Comparison of ENCODE assay signal across 16 cellular contexts in the genomic region with DNA sequence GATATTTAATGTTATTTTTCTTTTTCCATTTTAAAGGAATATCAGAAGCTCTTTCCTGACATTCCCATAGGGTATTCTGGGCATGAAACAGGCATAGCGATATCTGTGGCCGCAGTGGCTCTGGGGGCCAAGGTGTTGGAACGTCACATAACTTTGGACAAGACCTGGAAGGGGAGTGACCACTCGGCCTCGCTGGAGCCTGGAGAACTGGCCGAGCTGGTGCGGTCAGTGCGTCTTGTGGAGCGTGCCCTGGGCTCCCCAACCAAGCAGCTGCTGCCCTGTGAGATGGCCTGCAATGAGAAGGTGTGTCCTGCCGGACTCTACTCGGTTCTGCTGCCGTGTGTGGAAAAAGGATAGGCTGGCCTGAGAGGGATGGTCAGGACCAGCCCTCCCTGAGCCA. TPM values are rescaled to one million over a fixed set of nuclear protein-coding genes. Genes with fewer than 3 reads are reported as not detected.
DNase-seq lines count a peak whose midpoint lies in the region; ATAC-seq and TF ChIP-seq lines count a peak whose summit lies in the region.
"Had no signal": no experiment of that assay in that cellular context is flagged by ENCODE, and none has a peak within 500 bp of the region (broad histone marks: within the 10 kb centered on the region; RNA-seq: fewer than 3 reads in every experiment).

No MANE protein-coding gene starts in this region.

- no peaks in the 10 kb centered on the region for H3K9me3 Mint-ChIP-seq in activated T-cell treated with anti-CD3 and anti-CD28 coated beads, Interleukin-2, amount 50 U/mL, for 72 hours
- H3K9me3 Mint-ChIP-seq in activated CD8-positive, alpha-beta T cell treated with anti-CD3 and anti-CD28 coated beads for 36 hours: no peaks in the 10 kb centered on the region

- H3K4me3 ChIP-seq in esophagus squamous epithelium: no peak overlapping the region
- no peak overlapping the region for H3K4me3 ChIP-seq in smooth muscle cell
- no peak overlapping the region for H3K4me3 ChIP-seq in gastrocnemius medialis
- no peak overlapping the region for H3K4me3 ChIP-seq in heart left ventricle
- H3K4me3 ChIP-seq: GM12878, MG63, vagina had no signal

- TF ChIP-seq POLR2A in esophagus squamous epithelium (IDR thresholded peaks at IDR 0.05) (no peak), gastrocnemius medialis (IDR thresholded peaks at IDR 0.05) (no peak), heart left ventricle (IDR thresholded peaks at IDR 0.05) (no peak)

- no peak overlapping the region for H3K9ac ChIP-seq in smooth muscle cell (ENCODE audit: low read depth)

- H3K4me3 Mint-ChIP-seq in activated T-cell treated with anti-CD3 and anti-CD28 coated beads, Interleukin-2, amount 50 U/mL, for 72 hours: no peak overlapping the region
- H3K4me3 Mint-ChIP-seq in activated CD8-positive, alpha-beta T cell treated with anti-CD3 and anti-CD28 coated beads for 36 hours: no peak overlapping the region

- ATAC-seq in activated T-cell treated with anti-CD3 and anti-CD28 coated beads, Interleukin-2, amount 50 U/mL, for 72 hours (replicated peaks in 1 of 2): no peak
- ATAC-seq in activated CD8-positive, alpha-beta T cell treated with anti-CD3 and anti-CD28 coated beads for 36 hours: no peak
- no peak for ATAC-seq in gastrocnemius medialis
- no peak for ATAC-seq in heart left ventricle
- ATAC-seq: GM12878, Panc1 had no signal

- H3K79me2 ChIP-seq in smooth muscle cell (ENCODE audit: low read depth): no peaks in the 10 kb centered on the region

- POLR2A ChIA-PET in activated CD8-positive, alpha-beta T cell treated with anti-CD3 and anti-CD28 coated beads for 36 hours (lab: Charles Lee): interaction anchor here (0.8 to 1.5 kb wide), 3 partner anchors 17 to 27 kb away, joined by 3 to 6 read pairs (median 5); no protein-coding TSS in a partner anchor

- H3K36me3 ChIP-seq in esophagus squamous epithelium (peaks cover 5 to 83% (median 16%) of the 10 kb centered on the region in 3 donors), smooth muscle cell (ENCODE audit: low read depth) (no peaks in the 10 kb centered on the region), gastrocnemius medialis (peaks cover 0 to 49% of the 10 kb centered on the region in 2 donors), heart left ventricle (peaks cover 0 to 92% (median 59%) of the 10 kb centered on the region in 9 donors)

- H3F3A ChIP-seq in smooth muscle cell (ENCODE audit: low read depth): no peaks in the 10 kb centered on the region

- peaks cover 43% of the 10 kb centered on the region for H3K4me1 Mint-ChIP-seq in activated T-cell treated with anti-CD3 and anti-CD28 coated beads, Interleukin-2, amount 50 U/mL, for 72 hours (ENCODE audit: low read depth)
- peaks cover 42% of the 10 kb centered on the region for H3K4me1 Mint-ChIP-seq in activated CD8-positive, alpha-beta T cell treated with anti-CD3 and anti-CD28 coated beads for 36 hours (ENCODE audit: low read depth)

- H3K27me3 ChIP-seq in esophagus squamous epithelium (no peaks in the 10 kb centered on the region), smooth muscle cell (ENCODE audit: low read depth) (no peaks in the 10 kb centered on the region), gastrocnemius medialis (no peaks in the 10 kb centered on the region), heart left ventricle (no peaks in the 10 kb centered on the region)
- H3K27me3 ChIP-seq: MG63, vagina had no signal

- WGBS in esophagus squamous epithelium, 2 donors: 88 to 94% methylated on average over 2 to 3 of the region's 12 CpGs
- 86% methylated on average over 12 of the region's 12 CpGs for WGBS in smooth muscle cell (ENCODE audit: low lambda C conversion rate)
- WGBS in heart left ventricle, 4 donors: 94 to 98% (median 95%) methylated on average over 9 to 12 of the region's 12 CpGs

- no peak for TF ChIP-seq CTCF in activated CD8-positive, alpha-beta T cell treated with anti-CD3 and anti-CD28 coated beads for 36 hours (IDR thresholded peaks at IDR 0.05)
- no peak for TF ChIP-seq CTCF in esophagus squamous epithelium (IDR thresholded peaks at IDR 0.05)
- no peak for TF ChIP-seq CTCF in smooth muscle cell (IDR thresholded peaks at IDR 0.05; ENCODE audit: borderline replicate concordance, insufficient read depth, poor library complexity, severe bottlenecking)
- no peak for TF ChIP-seq CTCF in gastrocnemius medialis (IDR thresholded peaks at IDR 0.05 in 4 of 5, conservative IDR thresholded peaks at IDR 0.05 in 1 of 5)
- TF ChIP-seq CTCF in heart left ventricle (IDR thresholded peaks at IDR 0.05): no peak

- peaks cover 10 to 17% of the 10 kb centered on the region in 2 donors for H3K36me3 Mint-ChIP-seq in activated T-cell treated with anti-CD3 and anti-CD28 coated beads, Interleukin-2, amount 50 U/mL, for 72 hours (ENCODE audit: insufficient read depth in 2 of 2)
- H3K36me3 Mint-ChIP-seq in activated CD8-positive, alpha-beta T cell treated with anti-CD3 and anti-CD28 coated beads for 36 hours (ENCODE audit: low read depth): peaks cover 56% of the 10 kb centered on the region

- no peak overlapping the region for H3K4me2 ChIP-seq in smooth muscle cell

- peaks cover 15 to 59% (median 26%) of the 10 kb centered on the region in 3 donors for H3K4me1 ChIP-seq in esophagus squamous epithelium
- no peaks in the 10 kb centered on the region for H3K4me1 ChIP-seq in smooth muscle cell (ENCODE audit: low read depth)
- no peaks in the 10 kb centered on the region for H3K4me1 ChIP-seq in gastrocnemius medialis
- H3K4me1 ChIP-seq in heart left ventricle: peaks cover 0 to 29% (median 0%) of the 10 kb centered on the region in 12 donors

- no peaks in the 10 kb centered on the region for H3K27me3 Mint-ChIP-seq in activated T-cell treated with anti-CD3 and anti-CD28 coated beads, Interleukin-2, amount 50 U/mL, for 72 hours (ENCODE audit: low read depth)
- H3K27me3 Mint-ChIP-seq in activated CD8-positive, alpha-beta T cell treated with anti-CD3 and anti-CD28 coated beads for 36 hours: no peaks in the 10 kb centered on the region

- H3K27ac ChIP-seq in esophagus squamous epithelium (peak overlapping the region; percentile 36 to 66 (median 62)), smooth muscle cell (ENCODE audit: low read depth) (peak overlapping the region; percentile 48), gastrocnemius medialis (no peak overlapping the region), heart left ventricle (no peak overlapping the region)
- H3K27ac ChIP-seq: vagina had no signal

- no peaks in the 10 kb centered on the region for H3K9me3 ChIP-seq in esophagus squamous epithelium
- no peaks in the 10 kb centered on the region for H3K9me3 ChIP-seq in smooth muscle cell (replicated peaks; ENCODE audit: low read depth)
- H3K9me3 ChIP-seq in gastrocnemius medialis: no peaks in the 10 kb centered on the region
- no peaks in the 10 kb centered on the region for H3K9me3 ChIP-seq in heart left ventricle
- H3K9me3 ChIP-seq: MG63, vagina had no signal

- intact Hi-C loops in activated CD8-positive, alpha-beta T cell treated with anti-CD3 and anti-CD28 coated beads for 36 hours (cut with micrococcal nuclease): no loop called here
- intact Hi-C loops in esophagus squamous epithelium (cut with DNase I): loop anchor here (10.0 kb wide), 1 partner anchor 114 kb away; a partner anchor contains a TSS
- intact Hi-C loops in gastrocnemius medialis (cut with DNase I; ENCODE audit: low total_unique reads): no loop called here
- intact Hi-C loops in heart left ventricle (cut with DNase I): no loop called here

- no peak for DNase-seq in activated T-cell treated with anti-CD3 and anti-CD28 coated beads, Interleukin-2, amount 50 U/mL, for 72 hours
- DNase-seq in activated T-cell treated with anti-CD3 and anti-CD28 coated beads, Interleukin-2, amount 50 U/mL, for 1 hour: no peak
- DNase-seq in activated CD8-positive, alpha-beta T cell treated with anti-CD3 and anti-CD28 coated beads for 36 hours: no peak
- DNase-seq in esophagus squamous epithelium (lab: John Stamatoyannopoulos, UW) (no peak), smooth muscle cell (lab: John Stamatoyannopoulos, UW; ENCODE audit: unreplicated experiment) (no peak), gastrocnemius medialis (no peak), superior temporal gyrus (ENCODE audit: extremely low spot score) (no peak), heart left ventricle (no peak)
- DNase-seq: aorta, COR-L47, NCI-H2081 treated with DMSO at 0.1 percent for 48 hours, occipital lobe had no signal

- in situ Hi-C loops in gastrocnemius medialis (cut with MboI; ENCODE audit: low sequenced_read_pairs in 4 of 4): no loop called here

- H3K27ac Mint-ChIP-seq in activated T-cell treated with anti-CD3 and anti-CD28 coated beads, Interleukin-2, amount 50 U/mL, for 72 hours: peak overlapping the region; percentile 96
- H3K27ac Mint-ChIP-seq in activated CD8-positive, alpha-beta T cell treated with anti-CD3 and anti-CD28 coated beads for 36 hours: peak overlapping the region; percentile 80

- peaks cover 19% of the 10 kb centered on the region for H4K20me1 ChIP-seq in smooth muscle cell (ENCODE audit: low read depth)

- no peak overlapping the region for H2AFZ ChIP-seq in smooth muscle cell (ENCODE audit: low read depth)

- CTCF ChIA-PET in activated CD8-positive, alpha-beta T cell treated with anti-CD3 and anti-CD28 coated beads for 36 hours (lab: Charles Lee): no interaction called here

RNA-seq across cellular contexts. Expression of a gene that starts 24.2 kb away (rescaled TPM):
- total RNA-seq in activated T-cell treated with anti-CD3 and anti-CD28 coated beads, Interleukin-2, amount 50 U/mL, for 72 hours: 10 to 100 TPM; 56.1 to 56.6 TPM
- total RNA-seq in activated CD8-positive, alpha-beta T cell treated with anti-CD3 and anti-CD28 coated beads for 36 hours: 10 to 100 TPM; 51.2 to 51.8 TPM
- total RNA-seq in esophagus squamous epithelium: 10 to 100 TPM; 46.2 to 72.0 (median 58.4) TPM
- 59.4 and 73.6 TPM in 2 replicates for total RNA-seq in smooth muscle cell
- polyA plus RNA-seq in smooth muscle cell: 106 and 117 TPM in 2 replicates
- 10 to 100 TPM; 29.0 to 64.7 (median 34.2) TPM for total RNA-seq in gastrocnemius medialis
- 10 to 100 TPM; 24.3 to 59.0 (median 33.7) TPM for total RNA-seq in heart left ventricle
- polyA plus RNA-seq in heart left ventricle: 100 to 1,000 TPM in 1 of 2 donors, 10 to 100 TPM in 1; 45.3 to 144 TPM

RNA-seq across cellular contexts. Expression of a gene that starts 38.2 kb away (rescaled TPM):
- 10 to 100 TPM; 41.6 to 41.7 TPM for total RNA-seq in activated T-cell treated with anti-CD3 and anti-CD28 coated beads, Interleukin-2, amount 50 U/mL, for 72 hours
- 10 to 100 TPM; 39.6 to 41.8 TPM for total RNA-seq in activated CD8-positive, alpha-beta T cell treated with anti-CD3 and anti-CD28 coated beads for 36 hours
- total RNA-seq in esophagus squamous epithelium (10 to 100 TPM; 21.0 to 39.2 (median 31.6) TPM), smooth muscle cell (0.40 and 1.2 TPM in 2 replicates), gastrocnemius medialis (1 to 10 TPM; 1.1 to 3.2 (median 1.3) TPM), heart left ventricle (10 to 100 TPM in 2 of 9 donors, 1 to 10 TPM in 6, under 1 TPM in 1; 0.89 to 20.8 (median 2.9) TPM)
- polyA plus RNA-seq in smooth muscle cell (2.5 and 3.0 TPM in 2 replicates), heart left ventricle (1 to 10 TPM in 1 of 2 donors, under 1 TPM in 1; 0.99 to 1.5 TPM)

Comparison
In these comparisons a context has a peak if more than half of its experiments do, and no peak if none do; other contexts are left out.
1. H3K27ac ChIP-seq: peak in esophagus squamous epithelium (4 of 4) and smooth muscle cell (single experiment); none in gastrocnemius medialis (0 of 4) and heart left ventricle (0 of 12).